In the genomic region with DNA sequence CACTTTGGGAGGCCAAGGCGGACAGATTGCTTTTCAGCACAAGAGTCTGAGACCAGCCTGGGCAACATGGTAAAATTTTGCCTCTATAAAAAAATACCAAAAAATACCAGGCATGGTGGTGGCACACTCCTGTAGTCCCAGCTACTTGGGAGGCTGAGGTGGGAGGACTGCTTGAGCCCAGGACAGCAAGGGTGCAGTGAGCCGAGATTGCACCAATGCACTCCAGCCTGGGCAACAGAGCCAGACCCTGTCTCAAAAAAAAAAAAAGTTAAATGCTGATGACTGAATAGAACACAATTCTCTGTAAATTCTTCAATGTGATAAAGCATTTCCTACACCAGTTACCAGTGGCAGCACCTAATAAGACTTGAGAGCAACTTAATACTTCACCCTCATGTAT, we compare ENCODE assay signal across 19 cellular contexts.
DNase-seq lines count a peak whose midpoint lies in the region; ATAC-seq and TF ChIP-seq lines count a peak whose summit lies in the region.
"Had no signal": no experiment of that assay in that cellular context is flagged by ENCODE, and none has a peak within 500 bp of the region (broad histone marks: within the 10 kb centered on the region; RNA-seq: fewer than 3 reads in every experiment).

No MANE protein-coding gene starts in this region.

- H3K27ac Mint-ChIP-seq in central memory CD8-positive, alpha-beta T cell (ENCODE audit: low read depth) = peak overlapping the region; percentile 73
- H3K27ac Mint-ChIP-seq in neural progenitor cell = peak overlapping the region; percentile 25

- no peak overlapping the region for H3K9ac ChIP-seq in neural progenitor cell

- H3K27me3 ChIP-seq in cardiac muscle cell (no peaks in the 10 kb centered on the region), neural progenitor cell (no peaks in the 10 kb centered on the region)

- peaks cover 73% of the 10 kb centered on the region for H3K4me1 Mint-ChIP-seq in central memory CD8-positive, alpha-beta T cell
- peaks cover 34% of the 10 kb centered on the region for H3K4me1 Mint-ChIP-seq in neural progenitor cell

- H3K36me3 ChIP-seq in cardiac muscle cell = no peaks in the 10 kb centered on the region
- H3K36me3 ChIP-seq in HEK293 (ENCODE audit: control insufficient read depth in 2 of 2, insufficient read depth in 1 of 2, low read length in 2 of 2) = peaks cover 3% of the 10 kb centered on the region in 2 experiments; a peak in 2 of 3 replicates
- no peaks in the 10 kb centered on the region for H3K36me3 ChIP-seq in neural progenitor cell
- H3K36me3 ChIP-seq: HAP-1 had no signal

- H3K4me3 Mint-ChIP-seq in central memory CD8-positive, alpha-beta T cell = no peak overlapping the region
- no peak overlapping the region for H3K4me3 Mint-ChIP-seq in neural progenitor cell

- CTCF ChIA-PET in HEK293 (lab: Yijun Ruan, JAX) = interaction anchor here (0.7 to 2.5 kb wide), 2 partner anchors 60 to 65 kb away, joined by 3 to 6 read pairs; partner anchors contain the start of gene KANSL1

- ATAC-seq in Right ventricle myocardium inferior (no peak), GM18511 (IDR thresholded peaks at IDR 0.05; ENCODE audit: unreplicated experiment) (no peak)
- no peak for ATAC-seq in central memory CD8-positive, alpha-beta T cell (replicated peaks; ENCODE audit: extremely low read depth, poor library complexity, severe bottlenecking)

- intact Hi-C loops in Right ventricle myocardium inferior (cut with DNase I) = no loop called here

- H3K27me3 Mint-ChIP-seq in central memory CD8-positive, alpha-beta T cell = no peaks in the 10 kb centered on the region
- H3K27me3 Mint-ChIP-seq in neural progenitor cell (ENCODE audit: insufficient read depth, low read depth) = peaks cover 2% of the 10 kb centered on the region
- H3K27me3 Mint-ChIP-seq: IgD-negative memory B cell had no signal

- DNase-seq in cardiac muscle cell (ENCODE audit: low read depth in 1 of 2, low spot score in 1 of 2) = no peak
- DNase-seq in Right ventricle myocardium inferior (ENCODE audit: missing footprints) = no peak
- DNase-seq in central memory CD8-positive, alpha-beta T cell (ENCODE audit: low spot score in 2 of 2) = no peak
- no peak for DNase-seq in neural progenitor cell (ENCODE audit: low spot score)
- no peak for DNase-seq in NCI-H82 treated with DMSO at 0.1 percent for 48 hours (lab: John Stamatoyannopoulos, UW; ENCODE audit: unreplicated experiment)
- no peak for DNase-seq in epidermal melanocyte (ENCODE audit: insufficient read length, low spot score)
- DNase-seq: Caco-2, GOT3, NCI-H1105, NCI-H1436 treated with DMSO at 0.1 percent for 48 hours, NCI-H1930, NCI-H446 treated with DMSO at 0.1 percent for 48 hours, NCI-H526, PC-9, SHP77 had no signal

- no peak overlapping the region for H3K4me2 ChIP-seq in neural progenitor cell
- H3K4me2 ChIP-seq: PC-9 had no signal

- H3K27ac ChIP-seq in cardiac muscle cell (peak overlapping the region; percentile 88), HEK293 (ENCODE audit: extremely low read depth, low read depth, low read length) (no peak overlapping the region), neural progenitor cell (no peak overlapping the region)
- H3K27ac ChIP-seq: PC-9 had no signal

- H3K4me1 ChIP-seq in cardiac muscle cell (ENCODE audit: low read depth) = peaks cover 73% of the 10 kb centered on the region
- peaks cover 34% of the 10 kb centered on the region for H3K4me1 ChIP-seq in HEK293 (ENCODE audit: control insufficient read depth, insufficient read depth, low read length)
- H3K4me1 ChIP-seq in neural progenitor cell = peaks cover 57% of the 10 kb centered on the region
- H3K4me1 ChIP-seq: Caco-2 had no signal

- H2AFZ ChIP-seq in neural progenitor cell (replicated peaks) = no peak overlapping the region
- H2AFZ ChIP-seq: PC-9 had no signal

- no peak overlapping the region for H3K4me3 ChIP-seq in cardiac muscle cell
- H3K4me3 ChIP-seq in HEK293 (ENCODE audit: low read depth, low read length) = no peak overlapping the region
- H3K4me3 ChIP-seq in neural progenitor cell = no peak overlapping the region
- H3K4me3 ChIP-seq: HAP-1, PC-9 had no signal

- H3K9me3 Mint-ChIP-seq in central memory CD8-positive, alpha-beta T cell = no peaks in the 10 kb centered on the region
- H3K9me3 Mint-ChIP-seq in neural progenitor cell = no peaks in the 10 kb centered on the region
- H3K9me3 Mint-ChIP-seq: IgD-negative memory B cell had no signal

- peaks cover 98% of the 10 kb centered on the region for H4K20me1 ChIP-seq in neural progenitor cell (ENCODE audit: low read depth)

- H3K79me2 ChIP-seq in neural progenitor cell (ENCODE audit: low read depth) = peaks cover 99% of the 10 kb centered on the region

- TF ChIP-seq CTCF in cardiac muscle cell (IDR thresholded peaks at IDR 0.05; ENCODE audit: low read depth, low read length) = no peak
- no peak for TF ChIP-seq CTCF in HEK293 (tag by site-specific recombination; IDR thresholded peaks at IDR 0.05)
- no peak for TF ChIP-seq CTCF in neural progenitor cell (IDR thresholded peaks at IDR 0.05)

- H3K9me3 ChIP-seq in cardiac muscle cell (ENCODE audit: low read depth) (no peaks in the 10 kb centered on the region), HEK293 (ENCODE audit: control insufficient read depth, insufficient read depth, low read depth, low read length) (no peaks in the 10 kb centered on the region), neural progenitor cell (ENCODE audit: low read depth) (no peaks in the 10 kb centered on the region)
- H3K9me3 ChIP-seq: Caco-2, HAP-1 had no signal

- peaks cover 14% of the 10 kb centered on the region for H3F3A ChIP-seq in neural progenitor cell (ENCODE audit: low read depth)

- POLR2A ChIA-PET in HEK293 (lab: Yijun Ruan, JAX) = no interaction called here

- peaks cover 5% of the 10 kb centered on the region for H3K36me3 Mint-ChIP-seq in central memory CD8-positive, alpha-beta T cell (ENCODE audit: insufficient read depth)
- H3K36me3 Mint-ChIP-seq in neural progenitor cell = peaks cover 30% of the 10 kb centered on the region
- H3K36me3 Mint-ChIP-seq: IgD-negative memory B cell had no signal

TF ChIP-seq in HEK293, 187 proteins besides CTCF, POLR2A, EP300 and RAD21:
- peak; percentile 96 for TF ChIP-seq ZNF121 (tag by site-specific recombination; IDR thresholded peaks at IDR 0.05)
- no peak for TF ChIP-seq ZNF146 (tag by site-specific recombination; IDR thresholded peaks at IDR 0.05)
- TF ChIP-seq ZNF140 (tag by site-specific recombination; IDR thresholded peaks at IDR 0.05) = no peak
- no peak for TF ChIP-seq ZBTB49 (tag by site-specific recombination; IDR thresholded peaks at IDR 0.05; ENCODE audit: low read depth)
- TF ChIP-seq ZNF473 (tag by site-specific recombination; IDR thresholded peaks at IDR 0.05) = no peak
- TF ChIP-seq ZBTB17 (tag by site-specific recombination; IDR thresholded peaks at IDR 0.05) = no peak
- no peak for TF ChIP-seq ZNF112 (tag by site-specific recombination; IDR thresholded peaks at IDR 0.05)
- no peak for TF ChIP-seq ZNF211 (tag by site-specific recombination; IDR thresholded peaks at IDR 0.05; ENCODE audit: low read depth)
- TF ChIP-seq, protein P1, sequence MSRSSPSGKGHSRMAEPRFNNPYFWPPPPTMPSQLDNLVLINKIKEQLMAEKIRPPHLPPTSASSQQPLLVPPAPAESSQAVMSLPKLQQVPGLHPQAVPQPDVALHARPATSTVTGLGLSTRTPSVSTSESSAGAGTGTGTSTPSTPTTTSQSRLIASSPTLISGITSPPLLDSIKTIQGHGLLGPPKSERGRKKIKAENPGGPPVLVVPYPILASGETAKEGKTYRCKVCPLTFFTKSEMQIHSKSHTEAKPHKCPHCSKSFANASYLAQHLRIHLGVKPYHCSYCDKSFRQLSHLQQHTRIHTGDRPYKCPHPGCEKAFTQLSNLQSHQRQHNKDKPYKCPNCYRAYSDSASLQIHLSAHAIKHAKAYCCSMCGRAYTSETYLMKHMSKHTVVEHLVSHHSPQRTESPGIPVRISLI (tag by site-specific recombination; IDR thresholded peaks at IDR 0.05) = 0 out of 2 replicates have a peak, but pooled peaks have one; percentile 37
- no peak for TF ChIP-seq ZNF335 (tag by site-specific recombination; conservative IDR thresholded peaks at IDR 0.05)
